1 cellular context compared by ENCODE assay signal in the genomic region with DNA sequence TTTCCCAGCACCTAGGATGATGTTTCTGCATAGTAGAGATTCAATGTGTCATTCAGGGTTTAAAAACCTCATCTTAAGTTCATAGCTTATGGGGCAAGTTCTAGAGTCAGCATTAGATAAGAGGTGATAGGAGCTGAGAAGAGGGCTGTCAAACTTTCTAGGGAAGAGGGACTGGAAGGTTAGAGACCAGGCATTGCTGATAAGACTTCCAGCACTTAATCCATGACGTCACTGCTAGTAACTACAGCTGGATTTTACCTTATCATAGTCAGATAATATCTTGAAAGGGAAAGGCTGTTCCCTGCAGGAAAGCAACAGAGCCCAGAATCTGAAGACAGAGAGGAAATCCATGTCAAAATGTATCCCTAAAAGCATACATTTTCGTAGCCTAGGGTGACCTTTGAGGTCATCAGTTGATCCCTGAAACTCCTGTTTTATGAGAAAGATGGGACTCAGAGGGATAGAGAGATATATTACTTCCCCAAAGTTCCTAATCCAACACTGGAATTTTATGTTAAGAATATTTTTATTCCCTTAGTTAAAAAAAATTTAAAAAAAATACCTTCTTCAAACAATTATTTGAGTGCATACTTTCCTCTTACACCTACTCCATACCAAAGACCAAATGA.
TF ChIP-seq lines count a peak whose summit lies in the region.

No MANE protein-coding gene starts in this region.

TF ChIP-seq in K562, 482 proteins besides CTCF, POLR2A, EP300 and RAD21 (continued from another document and continues in another):
- TF ChIP-seq JUND (IDR thresholded peaks at IDR 0.05; ENCODE audit: borderline replicate concordance, low read depth, low read length) (peak; percentile 96), JUND (tag; IDR thresholded peaks at IDR 0.05; ENCODE audit: borderline replicate concordance, low read depth, low read length) (peak; percentile 97), AFF1 (IDR thresholded peaks at IDR 0.05; ENCODE audit: low read depth in 1 of 2, partially characterized antibody in 2 of 2) (no peak), HDAC3 (IDR thresholded peaks at IDR 0.05; ENCODE audit: borderline replicate concordance, partially characterized antibody) (no peak), JUN (IDR thresholded peaks at IDR 0.05; ENCODE audit: borderline replicate concordance, low read depth, low read length) (peak; percentile 87), JUN (CRISPR knock-in tag; IDR thresholded peaks at IDR 0.05; ENCODE audit: borderline replicate concordance) (no peak), COPS2 (conservative IDR thresholded peaks at IDR 0.05) (no peak), HIVEP1 (CRISPR knock-in tag; IDR thresholded peaks at IDR 0.05) (peak; percentile 69; the same call in 1 of the 2 replicates), HMGN3 (IDR thresholded peaks at IDR 0.05; ENCODE audit: borderline replicate concordance, extremely low read depth, insufficient read length, low read depth, low read length) (peak; percentile 26), XRCC5 (IDR thresholded peaks at IDR 0.05; ENCODE audit: low read depth, low read length) (no peak), E4F1 (CRISPR knock-in tag; IDR thresholded peaks at IDR 0.05; ENCODE audit: borderline replicate concordance) (no peak), ERF (CRISPR knock-in tag; IDR thresholded peaks at IDR 0.05) (no peak), MGA (IDR thresholded peaks at IDR 0.05) (no peak), CTCFL (IDR thresholded peaks at IDR 0.05; ENCODE audit: borderline replicate concordance, insufficient read depth, low read depth, low read length, poor library complexity, severe bottlenecking) (no peak), HDAC2 (IDR thresholded peaks at IDR 0.05) (no peak), JUNB (CRISPR knock-in tag; conservative IDR thresholded peaks at IDR 0.05) (peak; percentile 88), NFRKB (IDR thresholded peaks at IDR 0.05; ENCODE audit: low read depth) (no peak), DMBX1 (CRISPR knock-in tag; IDR thresholded peaks at IDR 0.05; ENCODE audit: borderline replicate concordance) (no peak), CBX3 (IDR thresholded peaks at IDR 0.05; ENCODE audit: borderline replicate concordance in 1 of 2, low read length in 2 of 2) (no peak)
- TF ChIP-seq, protein P1, sequence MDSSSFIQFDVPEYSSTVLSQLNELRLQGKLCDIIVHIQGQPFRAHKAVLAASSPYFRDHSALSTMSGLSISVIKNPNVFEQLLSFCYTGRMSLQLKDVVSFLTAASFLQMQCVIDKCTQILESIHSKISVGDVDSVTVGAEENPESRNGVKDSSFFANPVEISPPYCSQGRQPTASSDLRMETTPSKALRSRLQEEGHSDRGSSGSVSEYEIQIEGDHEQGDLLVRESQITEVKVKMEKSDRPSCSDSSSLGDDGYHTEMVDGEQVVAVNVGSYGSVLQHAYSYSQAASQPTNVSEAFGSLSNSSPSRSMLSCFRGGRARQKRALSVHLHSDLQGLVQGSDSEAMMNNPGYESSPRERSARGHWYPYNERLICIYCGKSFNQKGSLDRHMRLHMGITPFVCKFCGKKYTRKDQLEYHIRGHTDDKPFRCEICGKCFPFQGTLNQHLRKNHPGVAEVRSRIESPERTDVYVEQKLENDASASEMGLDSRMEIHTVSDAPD (CRISPR knock-in tag; IDR thresholded peaks at IDR 0.05), result no peak
- TF ChIP-seq, protein P2, sequence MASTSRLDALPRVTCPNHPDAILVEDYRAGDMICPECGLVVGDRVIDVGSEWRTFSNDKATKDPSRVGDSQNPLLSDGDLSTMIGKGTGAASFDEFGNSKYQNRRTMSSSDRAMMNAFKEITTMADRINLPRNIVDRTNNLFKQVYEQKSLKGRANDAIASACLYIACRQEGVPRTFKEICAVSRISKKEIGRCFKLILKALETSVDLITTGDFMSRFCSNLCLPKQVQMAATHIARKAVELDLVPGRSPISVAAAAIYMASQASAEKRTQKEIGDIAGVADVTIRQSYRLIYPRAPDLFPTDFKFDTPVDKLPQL (IDR thresholded peaks at IDR 0.05; ENCODE audit: extremely low read depth, insufficient read length), result no peak
- TF ChIP-seq, protein P3, sequence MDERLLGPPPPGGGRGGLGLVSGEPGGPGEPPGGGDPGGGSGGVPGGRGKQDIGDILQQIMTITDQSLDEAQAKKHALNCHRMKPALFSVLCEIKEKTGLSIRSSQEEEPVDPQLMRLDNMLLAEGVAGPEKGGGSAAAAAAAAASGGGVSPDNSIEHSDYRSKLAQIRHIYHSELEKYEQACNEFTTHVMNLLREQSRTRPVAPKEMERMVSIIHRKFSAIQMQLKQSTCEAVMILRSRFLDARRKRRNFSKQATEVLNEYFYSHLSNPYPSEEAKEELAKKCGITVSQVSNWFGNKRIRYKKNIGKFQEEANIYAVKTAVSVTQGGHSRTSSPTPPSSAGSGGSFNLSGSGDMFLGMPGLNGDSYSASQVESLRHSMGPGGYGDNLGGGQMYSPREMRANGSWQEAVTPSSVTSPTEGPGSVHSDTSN (CRISPR knock-in tag; IDR thresholded peaks at IDR 0.05; ENCODE audit: low read depth), result no peak
- TF ChIP-seq, protein P3 (tag; conservative IDR thresholded peaks at IDR 0.05; ENCODE audit: low read depth), result 0 out of 2 replicates have a peak, but pooled peaks have one; percentile 10
